ENCODE assay signal across 17 cellular contexts in genomic region chr1:65691962-65692361, GRCh38.
DNase-seq lines count a peak whose midpoint lies in the region; ATAC-seq and TF ChIP-seq lines count a peak whose summit lies in the region.
"Had no signal": no experiment of that assay in that cellular context is flagged by ENCODE, and none has a peak within 500 bp of the region (broad histone marks: within the 10 kb centered on the region; RNA-seq: fewer than 3 reads in every experiment).

No MANE protein-coding gene starts in this region.

- H3K9me3 ChIP-seq in Loucy (ENCODE audit: insufficient read depth, low read depth, low read length) (no peaks in the 10 kb centered on the region), adrenal gland (replicated peaks in 1 of 3) (no peaks in the 10 kb centered on the region)
- H3K9me3 ChIP-seq: psoas muscle had no signal

- ATAC-seq in left ventricle myocardium superior = peak; percentile 47
- ATAC-seq in T-cell (replicated peaks in 1 of 4) = no peak
- ATAC-seq: activated CD8-positive, alpha-beta T cell treated with anti-CD3 and anti-CD28 coated beads, Interleukin-2, amount 10 ng/mL, durations not matched to agents 7 days and 5 days had no signal

- no peak overlapping the region for H3K27ac Mint-ChIP-seq in T-cell
- no peak overlapping the region for H3K27ac Mint-ChIP-seq in activated CD4-positive, alpha-beta memory T cell treated with anti-CD3 and anti-CD28 coated beads, Interleukin-2, amount 10 ng/mL, durations not matched to agents 7 days and 5 days
- H3K27ac Mint-ChIP-seq: activated CD8-positive, alpha-beta T cell treated with anti-CD3 and anti-CD28 coated beads, Interleukin-2, amount 10 ng/mL, durations not matched to agents 7 days and 5 days; immature natural killer cell; nephron progenitor cell had no signal

- peak overlapping the region; percentile 74 for H2AFZ ChIP-seq in Loucy (ENCODE audit: low read length)

- CTCF ChIA-PET in T-cell (lab: Charles Lee) = interaction anchor here in 1 of 2 donors (1.2 kb wide), 1 partner anchor 19 kb away, joined by 4 read pairs; no protein-coding TSS in a partner anchor
- CTCF ChIA-PET in activated CD4-positive, alpha-beta memory T cell treated with anti-CD3 and anti-CD28 coated beads, Interleukin-2, amount 10 ng/mL, durations not matched to agents 7 days and 5 days (lab: Charles Lee) = interaction anchor here (2.1 kb wide), 1 partner anchor 456 kb away, joined by 9 read pairs; no protein-coding TSS in a partner anchor

- H3K4me3 ChIP-seq in Loucy (ENCODE audit: low read length, poor library complexity, severe bottlenecking) (no peak overlapping the region), adrenal gland (no peak overlapping the region)
- H3K4me3 ChIP-seq: psoas muscle had no signal

- peak overlapping the region; percentile 24 for H3K4me2 ChIP-seq in Loucy (ENCODE audit: low read depth, low read length, poor library complexity, severe bottlenecking)

- peaks cover 6 to 10% (median 7%) of the 10 kb centered on the region in 3 donors for H3K4me1 Mint-ChIP-seq in T-cell
- H3K4me1 Mint-ChIP-seq in activated CD4-positive, alpha-beta memory T cell treated with anti-CD3 and anti-CD28 coated beads, Interleukin-2, amount 10 ng/mL, durations not matched to agents 7 days and 5 days = peaks cover 11% of the 10 kb centered on the region
- H3K4me1 Mint-ChIP-seq: immature natural killer cell had no signal

- peaks cover 1 to 2% of the 10 kb centered on the region in 2 donors for H3K27me3 Mint-ChIP-seq in T-cell
- H3K27me3 Mint-ChIP-seq in activated CD4-positive, alpha-beta memory T cell treated with anti-CD3 and anti-CD28 coated beads, Interleukin-2, amount 10 ng/mL, durations not matched to agents 7 days and 5 days = no peaks in the 10 kb centered on the region

- WGBS in adrenal gland, 4 donors = 47 to 52% (median 51%) methylated on average over 3 of the region's 3 CpGs

- H3K9me2 ChIP-seq in Loucy (replicated peaks; ENCODE audit: low read depth, low read length) = no peaks in the 10 kb centered on the region

- DNase-seq in adrenal gland = no peak
- no peak for DNase-seq in left ventricle myocardium superior
- DNase-seq in OCI-M2 (lab: John Stamatoyannopoulos, UW; ENCODE audit: unreplicated experiment) = no peak
- DNase-seq in T-cell = no peak
- no peak for DNase-seq in activated CD4-positive, CD25-positive, alpha-beta regulatory T cell treated with anti-CD3 and anti-CD28 coated beads, Interleukin-2, amount 50 U/mL, for 72 hours
- DNase-seq in activated CD4-positive, alpha-beta memory T cell treated with anti-CD3 and anti-CD28 coated beads, Interleukin-2, amount 10 ng/mL, durations not matched to agents 7 days and 5 days = no peak
- DNase-seq: activated CD8-positive, alpha-beta T cell treated with anti-CD3 and anti-CD28 coated beads, Interleukin-2, amount 10 ng/mL, durations not matched to agents 7 days and 5 days; DMS153; immature natural killer cell; mesenchymal stem cell; NCI-H526 treated with DMSO at 0.1 percent for 48 hours; nephron progenitor cell; psoas muscle; stimulated activated CD4-positive, alpha-beta T cell treated with anti-CD3 and anti-CD28 coated beads, Interleukin-15, amount 100 ng/mL, for 24 hours had no signal

- H3K9me3 Mint-ChIP-seq in T-cell = no peaks in the 10 kb centered on the region
- H3K9me3 Mint-ChIP-seq in activated CD4-positive, alpha-beta memory T cell treated with anti-CD3 and anti-CD28 coated beads, Interleukin-2, amount 10 ng/mL, durations not matched to agents 7 days and 5 days = no peaks in the 10 kb centered on the region
- H3K9me3 Mint-ChIP-seq: immature natural killer cell had no signal

- TF ChIP-seq CTCF in Loucy (conservative IDR thresholded peaks at IDR 0.05; ENCODE audit: low read length) (no peak), adrenal gland (IDR thresholded peaks at IDR 0.05) (no peak)

- TF ChIP-seq POLR2A in adrenal gland (IDR thresholded peaks at IDR 0.05) = no peak

- intact Hi-C loops in adrenal gland (cut with DNase I) = loop anchor here in 1 of 2 donors (10.0 kb wide), 1 partner anchor 477 kb away; no protein-coding TSS in a partner anchor
- intact Hi-C loops in left ventricle myocardium superior (cut with micrococcal nuclease) = no loop called here

- H3K36me3 ChIP-seq in Loucy (ENCODE audit: insufficient read depth, low read length) (no peaks in the 10 kb centered on the region), adrenal gland (replicated peaks in 1 of 2) (no peaks in the 10 kb centered on the region)

- POLR2A ChIA-PET in T-cell (lab: Charles Lee) = no interaction called here
- POLR2A ChIA-PET in activated CD4-positive, alpha-beta memory T cell treated with anti-CD3 and anti-CD28 coated beads, Interleukin-2, amount 10 ng/mL, durations not matched to agents 7 days and 5 days (lab: Charles Lee) = no interaction called here

- no peak overlapping the region for H3K4me3 Mint-ChIP-seq in T-cell
- no peak overlapping the region for H3K4me3 Mint-ChIP-seq in activated CD4-positive, alpha-beta memory T cell treated with anti-CD3 and anti-CD28 coated beads, Interleukin-2, amount 10 ng/mL, durations not matched to agents 7 days and 5 days
- H3K4me3 Mint-ChIP-seq: activated CD8-positive, alpha-beta T cell treated with anti-CD3 and anti-CD28 coated beads, Interleukin-2, amount 10 ng/mL, durations not matched to agents 7 days and 5 days; immature natural killer cell; nephron progenitor cell had no signal

- H3K79me2 ChIP-seq in Loucy (ENCODE audit: insufficient read depth, low read length) = no peaks in the 10 kb centered on the region

- peak overlapping the region; percentile 42 for H3K9ac ChIP-seq in Loucy (ENCODE audit: low read depth, low read length, poor library complexity, severe bottlenecking)

- no peaks in the 10 kb centered on the region for H3K27me3 ChIP-seq in Loucy (ENCODE audit: insufficient read depth, low read length, poor library complexity, severe bottlenecking)
- H3K27me3 ChIP-seq in adrenal gland = no peaks in the 10 kb centered on the region

- H3K4me1 ChIP-seq in Loucy (ENCODE audit: insufficient read depth, low read length, poor library complexity, severe bottlenecking) (peaks cover 53% of the 10 kb centered on the region), adrenal gland (replicated peaks in 1 of 2) (peaks cover 8 to 23% of the 10 kb centered on the region in 2 donors)

- no peaks in the 10 kb centered on the region for H4K20me1 ChIP-seq in Loucy (ENCODE audit: insufficient read depth, low read length, poor library complexity, severe bottlenecking)

- H3K36me3 Mint-ChIP-seq in T-cell = no peaks in the 10 kb centered on the region
- no peaks in the 10 kb centered on the region for H3K36me3 Mint-ChIP-seq in activated CD4-positive, alpha-beta memory T cell treated with anti-CD3 and anti-CD28 coated beads, Interleukin-2, amount 10 ng/mL, durations not matched to agents 7 days and 5 days (ENCODE audit: low read depth)
- H3K36me3 Mint-ChIP-seq: immature natural killer cell had no signal

- no peaks in the 10 kb centered on the region for H3F3A ChIP-seq in Loucy (ENCODE audit: low read depth)

- H3K27ac ChIP-seq in adrenal gland = peak overlapping the region in 3 of 5 donors; percentile 8 to 59 (median 11)
- peak overlapping the region; percentile 67 for H3K27ac ChIP-seq in temporal lobe (ENCODE audit: low read depth, low read length)
- H3K27ac ChIP-seq: psoas muscle, VCaP had no signal
